Comparison of ENCODE assay signal across 15 cellular contexts in the genomic region with DNA sequence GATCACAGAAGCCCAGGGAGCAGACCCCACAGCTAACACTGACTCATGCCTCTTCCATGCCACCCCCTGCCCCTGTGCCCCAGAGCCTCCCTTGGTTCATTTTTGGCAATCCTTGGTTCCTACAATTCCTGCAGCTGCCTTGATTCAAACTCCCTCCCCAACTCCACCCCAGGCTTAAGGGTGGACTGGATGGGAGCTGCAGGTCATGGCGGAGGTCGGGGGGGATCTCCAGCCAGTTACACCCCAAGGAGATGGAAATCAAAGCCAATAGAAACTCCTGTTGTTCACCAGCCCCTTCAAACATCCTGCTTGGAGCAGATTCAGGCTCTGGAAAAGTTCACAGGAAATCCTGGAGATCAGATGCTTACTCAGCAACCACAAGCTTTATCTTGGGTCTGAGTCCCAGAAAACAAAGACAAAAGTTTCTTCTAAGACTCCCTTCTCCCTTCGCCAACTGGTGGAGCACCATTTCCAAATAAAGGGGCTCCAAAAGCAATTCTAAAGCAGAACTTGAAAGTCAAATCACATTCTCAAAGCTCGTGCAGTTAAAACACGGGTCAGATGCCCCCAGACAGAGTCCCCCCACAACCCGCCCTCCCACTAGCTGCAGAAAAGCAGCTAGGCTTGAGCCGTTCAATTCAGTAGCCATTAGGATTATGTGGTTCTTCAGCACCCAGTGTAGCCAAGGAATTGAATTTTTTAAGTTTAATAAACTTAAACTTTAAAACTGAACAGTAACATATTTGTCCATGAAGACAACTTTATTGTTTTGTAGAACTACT.
A peak's percentile ranks its signal among the peaks of the same experiment; 100 is the strongest.
DNase-seq lines count a peak whose midpoint lies in the region; ATAC-seq, FAIRE-seq and TF ChIP-seq lines count a peak whose summit lies in the region.
"Had no signal": no experiment of that assay in that cellular context is flagged by ENCODE, and none has a peak within 500 bp of the region (broad histone marks: within the 10 kb centered on the region; RNA-seq: fewer than 3 reads in every experiment).

No MANE protein-coding gene starts in this region.

- H3K9me3 ChIP-seq in gastroesophageal sphincter = peaks cover 0 to 6% (median 0%) of the 10 kb centered on the region in 3 donors

- no peak overlapping the region for H3K27ac Mint-ChIP-seq in type B pancreatic cell
- no peak overlapping the region for H3K27ac Mint-ChIP-seq in stimulated activated naive CD8-positive, alpha-beta T cell treated with anti-CD3 and anti-CD28 coated beads, Interleukin-15, amount 100 ng/mL, for 72 hours
- H3K27ac Mint-ChIP-seq: activated naive CD4-positive, alpha-beta T cell treated with anti-CD3 and anti-CD28 coated beads, Interleukin-2, amount 50 U/mL, for 72 hours; stimulated activated naive CD8-positive, alpha-beta T cell treated with anti-CD3 and anti-CD28 coated beads, Interleukin-15, Interleukin-2, amounts not matched to agents 100 ng/mL and 50 ng/mL, for 24 hours had no signal

- peaks cover 3% of the 10 kb centered on the region for H3K27me3 ChIP-seq in bronchial epithelial cell (ENCODE audit: control insufficient read depth, insufficient read depth, low read length)
- peaks cover 10% of the 10 kb centered on the region for H3K27me3 ChIP-seq in gastroesophageal sphincter

- H3K4me1 Mint-ChIP-seq in type B pancreatic cell (ENCODE audit: unreplicated experiment) = no peaks in the 10 kb centered on the region
- no peaks in the 10 kb centered on the region for H3K4me1 Mint-ChIP-seq in stimulated activated naive CD8-positive, alpha-beta T cell treated with anti-CD3 and anti-CD28 coated beads, Interleukin-15, amount 100 ng/mL, for 72 hours

- TF ChIP-seq POLR2A in gastroesophageal sphincter (IDR thresholded peaks at IDR 0.05) = no peak

- TF ChIP-seq CTCF in bronchial epithelial cell (IDR thresholded peaks at IDR 0.05; ENCODE audit: insufficient read depth, low read length, severe bottlenecking) (no peak), type B pancreatic cell (conservative IDR thresholded peaks at IDR 0.05) (no peak), GM10266 (IDR thresholded peaks at IDR 0.05; ENCODE audit: control insufficient read depth, insufficient read depth, low read depth, missing control alignments) (no peak), gastroesophageal sphincter (IDR thresholded peaks at IDR 0.05) (no peak)

- H3K27me3 Mint-ChIP-seq in type B pancreatic cell = peaks cover 22% of the 10 kb centered on the region
- peaks cover 44% of the 10 kb centered on the region for H3K27me3 Mint-ChIP-seq in stimulated activated naive CD8-positive, alpha-beta T cell treated with anti-CD3 and anti-CD28 coated beads, Interleukin-15, amount 100 ng/mL, for 72 hours

- H3K36me3 ChIP-seq in bronchial epithelial cell (ENCODE audit: control insufficient read depth, insufficient read depth, low read length) = no peaks in the 10 kb centered on the region
- H3K36me3 ChIP-seq in gastroesophageal sphincter = no peaks in the 10 kb centered on the region

- no peak overlapping the region for H3K4me3 Mint-ChIP-seq in type B pancreatic cell
- H3K4me3 Mint-ChIP-seq in stimulated activated naive CD8-positive, alpha-beta T cell treated with anti-CD3 and anti-CD28 coated beads, Interleukin-15, amount 100 ng/mL, for 72 hours = no peak overlapping the region
- H3K4me3 Mint-ChIP-seq: stimulated activated naive CD8-positive, alpha-beta T cell treated with anti-CD3 and anti-CD28 coated beads, Interleukin-15, Interleukin-2, amounts not matched to agents 100 ng/mL and 50 ng/mL, for 24 hours had no signal

- 47 to 60% methylated on average over 3 to 5 of the region's 7 CpGs for WGBS in gastroesophageal sphincter (ENCODE audit: low coverage in 1 of 2), 2 donors

- peak; percentile 17 for DNase-seq in activated CD8-positive, alpha-beta memory T cell treated with anti-CD3 and anti-CD28 coated beads for 24 hours
- no peak for DNase-seq in activated CD8-positive, alpha-beta memory T cell treated with anti-CD3 and anti-CD28 coated beads, Interleukin-2, amount 50 U/mL, for 4 hours
- DNase-seq in bronchial epithelial cell (ENCODE audit: low read depth) (peak; percentile 41), islet precursor cell (peak; percentile 53), type B pancreatic cell (ENCODE audit: extremely low spot score, unreplicated experiment) (peak; percentile 39), GM10266 (ENCODE audit: extremely low spot score) (no peak)
- DNase-seq in stimulated activated naive CD8-positive, alpha-beta T cell treated with anti-CD3 and anti-CD28 coated beads, Interleukin-15, amount 100 ng/mL, for 72 hours = no peak
- DNase-seq: activated CD4-positive, alpha-beta T cell treated with anti-CD3 and anti-CD28 coated beads, Interleukin-2, amount 50 U/mL, for 48 hours; DMS79 treated with DMSO at 0.1 percent for 48 hours; effector CD8-positive, alpha-beta T cell; NCI-H69 had no signal

- H3K27ac ChIP-seq in gastroesophageal sphincter = no peak overlapping the region
- H3K27ac ChIP-seq: 22Rv1 had no signal

- TF ChIP-seq EP300 in gastroesophageal sphincter (IDR thresholded peaks at IDR 0.05) = no peak

- ATAC-seq in stimulated activated naive CD8-positive, alpha-beta T cell treated with anti-CD3 and anti-CD28 coated beads, Interleukin-15, amount 100 ng/mL, for 72 hours = no peak
- no peak for ATAC-seq in gastroesophageal sphincter
- ATAC-seq: activated naive CD4-positive, alpha-beta T cell treated with anti-CD3 and anti-CD28 coated beads, Interleukin-2, amount 50 U/mL, for 72 hours had no signal

- H3K4me3 ChIP-seq in bronchial epithelial cell (ENCODE audit: low read depth, low read length) (no peak overlapping the region), gastroesophageal sphincter (no peak overlapping the region)

- H3K4me1 ChIP-seq in gastroesophageal sphincter = peaks cover 0 to 14% (median 4%) of the 10 kb centered on the region in 3 donors

- no peak for FAIRE-seq in bronchial epithelial cell (lab: Jason Lieb, UNC)

- no peaks in the 10 kb centered on the region for H3K36me3 Mint-ChIP-seq in type B pancreatic cell
- H3K36me3 Mint-ChIP-seq: activated naive CD4-positive, alpha-beta T cell treated with anti-CD3 and anti-CD28 coated beads, Interleukin-2, amount 50 U/mL, for 72 hours had no signal

- H3K9me3 Mint-ChIP-seq in type B pancreatic cell = no peaks in the 10 kb centered on the region
- no peaks in the 10 kb centered on the region for H3K9me3 Mint-ChIP-seq in stimulated activated naive CD8-positive, alpha-beta T cell treated with anti-CD3 and anti-CD28 coated beads, Interleukin-15, amount 100 ng/mL, for 72 hours
- H3K9me3 Mint-ChIP-seq: activated naive CD4-positive, alpha-beta T cell treated with anti-CD3 and anti-CD28 coated beads, Interleukin-2, amount 50 U/mL, for 72 hours; stimulated activated naive CD8-positive, alpha-beta T cell treated with anti-CD3 and anti-CD28 coated beads, Interleukin-15, Interleukin-2, amounts not matched to agents 100 ng/mL and 50 ng/mL, for 24 hours had no signal

Comparison
In these comparisons a context has a peak if more than half of its experiments do, and no peak if none do; other contexts are left out.
1. DNase-seq: peak in activated CD8-positive, alpha-beta memory T cell treated with anti-CD3 and anti-CD28 coated beads for 24 hours (single experiment), bronchial epithelial cell (single experiment), islet precursor cell (single experiment) and type B pancreatic cell (single experiment); none in activated CD8-positive, alpha-beta memory T cell treated with anti-CD3 and anti-CD28 coated beads, Interleukin-2, amount 50 U/mL, for 4 hours (single experiment), stimulated activated naive CD8-positive, alpha-beta T cell treated with anti-CD3 and anti-CD28 coated beads, Interleukin-15, amount 100 ng/mL, for 72 hours (0 of 2) and GM10266 (single experiment).